Comparison of ENCODE assay signal across 20 cellular contexts in the genomic region with DNA sequence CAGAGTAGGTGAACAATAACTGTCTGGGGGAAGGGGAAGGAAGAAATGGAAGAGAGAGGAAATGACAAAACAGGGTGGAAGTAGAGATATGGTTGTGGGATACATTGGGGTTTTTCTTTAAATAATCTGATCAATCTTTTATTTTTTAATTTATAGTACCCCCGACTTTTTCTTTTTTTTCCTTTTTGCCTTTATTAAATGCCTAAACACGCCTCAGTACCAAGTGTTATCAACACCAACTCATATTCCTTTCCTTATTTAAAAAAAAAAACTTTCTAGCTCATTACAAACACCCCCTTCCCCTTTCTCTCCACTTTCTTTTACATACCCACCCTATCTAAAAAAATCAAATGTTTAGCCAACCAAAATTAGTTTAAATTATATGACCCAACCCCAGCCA. TPM values are rescaled to one million over a fixed set of nuclear protein-coding genes. Genes with fewer than 3 reads are reported as not detected.
"Had no signal": no experiment of that assay in that cellular context is flagged by ENCODE, and none has a peak within 500 bp of the region (broad histone marks: within the 10 kb centered on the region; RNA-seq: fewer than 3 reads in every experiment).

No MANE protein-coding gene starts in this region.

- H3K4me2 ChIP-seq: smooth muscle cell had no signal

- ATAC-seq: gastrocnemius medialis; heart right ventricle; mucosa of descending colon; naive thymus-derived CD8-positive, alpha-beta T cell; right cardiac atrium; stimulated activated memory B cell treated with anti-CD40 and anti-IgM and Interleukin-4, amounts not matched to agents 10 μg/mL and 1 μg/mL and 100 μg/mL, for 72 hours had no signal

- H3K4me3 ChIP-seq: dorsolateral prefrontal cortex, esophagus muscularis mucosa, gastrocnemius medialis, heart right ventricle, mucosa of descending colon, ovary, smooth muscle cell had no signal

- H3K27ac Mint-ChIP-seq: stimulated activated memory B cell treated with anti-CD40 and anti-IgM and Interleukin-4, amounts not matched to agents 10 μg/mL and 1 μg/mL and 100 μg/mL, for 72 hours had no signal

- H3K4me1 ChIP-seq: gastrocnemius medialis, heart right ventricle had no signal

- H3K9me3 ChIP-seq: esophagus muscularis mucosa, gastrocnemius medialis, heart right ventricle, mucosa of descending colon, ovary had no signal

- H3K4me1 Mint-ChIP-seq: stimulated activated memory B cell treated with anti-CD40 and anti-IgM and Interleukin-4, amounts not matched to agents 10 μg/mL and 1 μg/mL and 100 μg/mL, for 72 hours had no signal

- DNase-seq: cortex of kidney; dorsolateral prefrontal cortex; effector CD8-positive, alpha-beta T cell; gastrocnemius medialis; heart right ventricle; hypothalamus; kidney glomerular epithelial cell; mucosa of descending colon; naive thymus-derived CD8-positive, alpha-beta T cell; ovary; right cardiac atrium; stimulated activated CD4-positive, alpha-beta T cell treated with anti-CD3 and anti-CD28 coated beads, Interleukin-4, amount 100 ng/mL, for 1 hour; stimulated activated CD8-positive, alpha-beta memory T cell treated with anti-CD3 and anti-CD28 coated beads, Interleukin-4, amount 100 ng/mL, for 48 hours; trophoblast cell had no signal

- H3K36me3 ChIP-seq: ovary had no signal

- H3K27me3 ChIP-seq: dorsolateral prefrontal cortex, esophagus muscularis mucosa, gastrocnemius medialis, heart right ventricle, ovary had no signal

- H3K27me3 Mint-ChIP-seq: naive thymus-derived CD8-positive, alpha-beta T cell; progenitor cell of endocrine pancreas; stimulated activated memory B cell treated with anti-CD40 and anti-IgM and Interleukin-4, amounts not matched to agents 10 μg/mL and 1 μg/mL and 100 μg/mL, for 72 hours had no signal

- H3K9me3 Mint-ChIP-seq: naive thymus-derived CD8-positive, alpha-beta T cell; stimulated activated memory B cell treated with anti-CD40 and anti-IgM and Interleukin-4, amounts not matched to agents 10 μg/mL and 1 μg/mL and 100 μg/mL, for 72 hours had no signal

- H3K4me3 Mint-ChIP-seq: naive thymus-derived CD8-positive, alpha-beta T cell; stimulated activated memory B cell treated with anti-CD40 and anti-IgM and Interleukin-4, amounts not matched to agents 10 μg/mL and 1 μg/mL and 100 μg/mL, for 72 hours had no signal

- H3K27ac ChIP-seq: epithelial cell of prostate, esophagus muscularis mucosa, gastrocnemius medialis, heart right ventricle, ovary had no signal

RNA-seq across cellular contexts. Expression of a gene that starts 21.1 kb away (rescaled TPM):
- total RNA-seq: chondrocyte; mucosa of descending colon; naive thymus-derived CD8-positive, alpha-beta T cell; smooth muscle cell had no signal
